In genomic region chr18:59233017-59233410, GRCh38 we compare ENCODE assay signal across 28 cellular contexts. TPM values are rescaled to one million over a fixed set of nuclear protein-coding genes. Genes with fewer than 3 reads are reported as not detected.
A peak's percentile ranks its signal among the peaks of the same experiment; 100 is the strongest.
DNase-seq lines count a peak whose midpoint lies in the region; ATAC-seq and TF ChIP-seq lines count a peak whose summit lies in the region.
"Had no signal": no experiment of that assay in that cellular context is flagged by ENCODE, and none has a peak within 500 bp of the region (broad histone marks: within the 10 kb centered on the region; RNA-seq: fewer than 3 reads in every experiment).

No MANE protein-coding gene starts in this region.

- 15 to 24% methylated on average over 6 of the region's 6 CpGs for WGBS in GM23248 (ENCODE audit: low coverage in 1 of 2, low lambda C conversion rate in 2 of 2, missing lambda C conversion rate in 2 of 2), 2 experiments
- WGBS in adrenal gland, 4 donors, result 78 to 88% (median 81%) methylated on average over 6 of the region's 6 CpGs

- H3K36me3 ChIP-seq in GM23248 (ENCODE audit: low read depth) (no peaks in the 10 kb centered on the region), adrenal gland (replicated peaks in 1 of 2) (no peaks in the 10 kb centered on the region)
- H3K36me3 ChIP-seq: brain microvascular endothelial cell, ovary had no signal

- peak overlapping the region; percentile 20 for H3K4me2 ChIP-seq in GM23248 (ENCODE audit: unreplicated experiment)

- H3K9me2 ChIP-seq in GM23248 (ENCODE audit: insufficient read depth), result no peaks in the 10 kb centered on the region

- H3K4me1 ChIP-seq in GM23248 (ENCODE audit: insufficient read depth) (peaks cover 24% of the 10 kb centered on the region), adrenal gland (replicated peaks in 1 of 2) (no peaks in the 10 kb centered on the region)

- in situ Hi-C loops in GM23248 (cut with MboI) (loop anchor here (25.0 kb wide), 1 partner anchor 579 kb away; no protein-coding TSS in a partner anchor), G401 (cut with HindIII; ENCODE audit: low sequenced_read_pairs) (no loop called here)

- H3K4me3 ChIP-seq in GM23248 (no peak overlapping the region), foreskin fibroblast (ENCODE audit: low read depth in 1 of 2, low read length in 2 of 2) (no peak overlapping the region), adrenal gland (no peak overlapping the region)
- H3K4me3 ChIP-seq: ovary had no signal

- H3K9ac ChIP-seq in GM23248, result no peak overlapping the region

- no peak for TF ChIP-seq POLR2A in adrenal gland (IDR thresholded peaks at IDR 0.05)

- H3K27me3 ChIP-seq in GM23248 (replicated peaks; ENCODE audit: insufficient read depth) (no peaks in the 10 kb centered on the region; the same call in 1 of the 2 replicates), adrenal gland (no peaks in the 10 kb centered on the region)
- H3K27me3 ChIP-seq: ovary had no signal

- H3K9me3 ChIP-seq in GM23248 (ENCODE audit: low read depth) (no peaks in the 10 kb centered on the region), adrenal gland (replicated peaks in 1 of 3) (no peaks in the 10 kb centered on the region)
- H3K9me3 ChIP-seq: ovary had no signal

- ATAC-seq in SK-N-SH treated with all-trans-retinoic acid at 6 μM for 48 hours (peak; percentile 45; the same call in 2 of the 3 replicates), sciatic nerve (no peak)
- ATAC-seq: activated CD4-positive, alpha-beta T cell treated with anti-CD3 and anti-CD28 coated beads for 36 hours; stimulated activated naive B cell treated with anti-CD40 and anti-IgM and Interleukin-4, amounts not matched to agents 10 μg/mL and 1 μg/mL and 100 μg/mL, for 72 hours had no signal

- H3F3A ChIP-seq in GM23248 (ENCODE audit: insufficient read depth), result peaks cover 14% of the 10 kb centered on the region

- TF ChIP-seq CTCF in foreskin fibroblast (IDR thresholded peaks at IDR 0.05; ENCODE audit: low read depth, low read length) (no peak), adrenal gland (IDR thresholded peaks at IDR 0.05) (no peak)

- intact Hi-C loops in sciatic nerve (cut with DNase I), result no loop called here
- intact Hi-C loops in adrenal gland (cut with DNase I), result no loop called here

- H3K79me2 ChIP-seq in GM23248 (ENCODE audit: insufficient read depth), result no peaks in the 10 kb centered on the region

- no peaks in the 10 kb centered on the region for H4K20me1 ChIP-seq in GM23248 (ENCODE audit: insufficient read depth)

- H2AFZ ChIP-seq in GM23248, result no peak overlapping the region

- H3K27ac ChIP-seq in GM23248 (no peak overlapping the region; the same call in 1 of the 2 replicates), adrenal gland (no peak overlapping the region)
- H3K27ac ChIP-seq: brain microvascular endothelial cell, HL-60, ovary had no signal

- DNase-seq in AG20443 (ENCODE audit: low spot score) (peak; percentile 41), GM23248 (peak; percentile 81), foreskin fibroblast (peak; percentile 11 to 13), G401 (ENCODE audit: low spot score) (no peak), sciatic nerve (ENCODE audit: low spot score) (no peak), adrenal gland (no peak), NCI-H128 (lab: John Stamatoyannopoulos, UW; ENCODE audit: unreplicated experiment) (no peak)
- DNase-seq: activated CD4-positive, alpha-beta T cell treated with anti-CD3 and anti-CD28 coated beads for 36 hours; activated gamma-delta T cell; brain microvascular endothelial cell; CD8-positive, alpha-beta memory T cell; effector CD4-positive, alpha-beta T cell; erythroblast; HCEC 1CT; islet precursor cell; NCI-H1092 treated with DMSO at 0.1 percent for 48 hours; NCI-H2081 treated with DMSO at 0.1 percent for 48 hours; NCI-H446; OCI-M1; ovary; stimulated activated CD4-positive, alpha-beta T cell treated with anti-CD3 and anti-CD28 coated beads, Interleukin-4, amount 100 ng/mL, for 24 hours; stimulated activated naive B cell treated with anti-CD40 and anti-IgM and Interleukin-4, amounts not matched to agents 10 μg/mL and 1 μg/mL and 100 μg/mL, for 72 hours; T-helper 1 cell had no signal

TF ChIP-seq in SK-N-SH treated with all-trans-retinoic acid at 6 μM for 48 hours, 23 proteins besides CTCF, POLR2A, EP300 and RAD21 (continues in another document):
- TF ChIP-seq, protein P1, sequence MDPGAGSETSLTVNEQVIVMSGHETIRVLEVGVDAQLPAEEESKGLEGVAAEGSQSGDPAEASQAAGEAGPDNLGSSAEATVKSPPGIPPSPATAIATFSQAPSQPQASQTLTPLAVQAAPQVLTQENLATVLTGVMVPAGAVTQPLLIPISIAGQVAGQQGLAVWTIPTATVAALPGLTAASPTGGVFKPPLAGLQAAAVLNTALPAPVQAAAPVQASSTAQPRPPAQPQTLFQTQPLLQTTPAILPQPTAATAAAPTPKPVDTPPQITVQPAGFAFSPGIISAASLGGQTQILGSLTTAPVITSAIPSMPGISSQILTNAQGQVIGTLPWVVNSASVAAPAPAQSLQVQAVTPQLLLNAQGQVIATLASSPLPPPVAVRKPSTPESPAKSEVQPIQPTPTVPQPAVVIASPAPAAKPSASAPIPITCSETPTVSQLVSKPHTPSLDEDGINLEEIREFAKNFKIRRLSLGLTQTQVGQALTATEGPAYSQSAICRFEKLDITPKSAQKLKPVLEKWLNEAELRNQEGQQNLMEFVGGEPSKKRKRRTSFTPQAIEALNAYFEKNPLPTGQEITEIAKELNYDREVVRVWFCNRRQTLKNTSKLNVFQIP (CRISPR knock-in tag; IDR thresholded peaks at IDR 0.05; ENCODE audit: borderline replicate concordance, low read depth), result no peak
- TF ChIP-seq OSR1 (CRISPR knock-in tag; IDR thresholded peaks at IDR 0.05) (no peak), ZNF8 (CRISPR knock-in tag; IDR thresholded peaks at IDR 0.05) (no peak), CSDC2 (CRISPR knock-in tag; IDR thresholded peaks at IDR 0.05) (no peak), ZNF565 (CRISPR knock-in tag; conservative IDR thresholded peaks at IDR 0.05; ENCODE audit: low read depth) (no peak), RARB (CRISPR knock-in tag; IDR thresholded peaks at IDR 0.05) (no peak), PPARA (CRISPR knock-in tag; IDR thresholded peaks at IDR 0.05; ENCODE audit: borderline replicate concordance) (no peak)
- TF ChIP-seq, protein P2, sequence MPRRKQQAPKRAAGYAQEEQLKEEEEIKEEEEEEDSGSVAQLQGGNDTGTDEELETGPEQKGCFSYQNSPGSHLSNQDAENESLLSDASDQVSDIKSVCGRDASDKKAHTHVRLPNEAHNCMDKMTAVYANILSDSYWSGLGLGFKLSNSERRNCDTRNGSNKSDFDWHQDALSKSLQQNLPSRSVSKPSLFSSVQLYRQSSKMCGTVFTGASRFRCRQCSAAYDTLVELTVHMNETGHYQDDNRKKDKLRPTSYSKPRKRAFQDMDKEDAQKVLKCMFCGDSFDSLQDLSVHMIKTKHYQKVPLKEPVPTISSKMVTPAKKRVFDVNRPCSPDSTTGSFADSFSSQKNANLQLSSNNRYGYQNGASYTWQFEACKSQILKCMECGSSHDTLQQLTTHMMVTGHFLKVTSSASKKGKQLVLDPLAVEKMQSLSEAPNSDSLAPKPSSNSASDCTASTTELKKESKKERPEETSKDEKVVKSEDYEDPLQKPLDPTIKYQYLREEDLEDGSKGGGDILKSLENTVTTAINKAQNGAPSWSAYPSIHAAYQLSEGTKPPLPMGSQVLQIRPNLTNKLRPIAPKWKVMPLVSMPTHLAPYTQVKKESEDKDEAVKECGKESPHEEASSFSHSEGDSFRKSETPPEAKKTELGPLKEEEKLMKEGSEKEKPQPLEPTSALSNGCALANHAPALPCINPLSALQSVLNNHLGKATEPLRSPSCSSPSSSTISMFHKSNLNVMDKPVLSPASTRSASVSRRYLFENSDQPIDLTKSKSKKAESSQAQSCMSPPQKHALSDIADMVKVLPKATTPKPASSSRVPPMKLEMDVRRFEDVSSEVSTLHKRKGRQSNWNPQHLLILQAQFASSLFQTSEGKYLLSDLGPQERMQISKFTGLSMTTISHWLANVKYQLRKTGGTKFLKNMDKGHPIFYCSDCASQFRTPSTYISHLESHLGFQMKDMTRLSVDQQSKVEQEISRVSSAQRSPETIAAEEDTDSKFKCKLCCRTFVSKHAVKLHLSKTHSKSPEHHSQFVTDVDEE (CRISPR knock-in tag; IDR thresholded peaks at IDR 0.05), result no peak
- TF ChIP-seq, protein P3, sequence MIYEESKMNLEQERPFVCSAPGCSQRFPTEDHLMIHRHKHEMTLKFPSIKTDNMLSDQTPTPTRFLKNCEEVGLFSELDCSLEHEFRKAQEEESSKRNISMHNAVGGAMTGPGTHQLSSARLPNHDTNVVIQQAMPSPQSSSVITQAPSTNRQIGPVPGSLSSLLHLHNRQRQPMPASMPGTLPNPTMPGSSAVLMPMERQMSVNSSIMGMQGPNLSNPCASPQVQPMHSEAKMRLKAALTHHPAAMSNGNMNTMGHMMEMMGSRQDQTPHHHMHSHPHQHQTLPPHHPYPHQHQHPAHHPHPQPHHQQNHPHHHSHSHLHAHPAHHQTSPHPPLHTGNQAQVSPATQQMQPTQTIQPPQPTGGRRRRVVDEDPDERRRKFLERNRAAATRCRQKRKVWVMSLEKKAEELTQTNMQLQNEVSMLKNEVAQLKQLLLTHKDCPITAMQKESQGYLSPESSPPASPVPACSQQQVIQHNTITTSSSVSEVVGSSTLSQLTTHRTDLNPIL (CRISPR knock-in tag; IDR thresholded peaks at IDR 0.05; ENCODE audit: low read depth), result no peak

RNA-seq across cellular contexts. Expression of gene GRP, which starts 13.1 kb away (rescaled TPM):
- not detected in 2 replicates for total RNA-seq in GM23248 (2014; rRNA removed; shearing (Covaris generic))
- polyA plus RNA-seq in GM23248 (2016; fragmentation: Nextera tagmentation; extraction: Ambion mirVana) (not detected in 2 replicates), adrenal gland (1 to 10 TPM in 1 of 3 donors, under 1 TPM in 1, not detected in 1; 0.20 to 1.2 TPM)
- total RNA-seq in G401 (2014; rRNA removed; shearing (Covaris generic)), result not detected in 2 replicates
- total RNA-seq in sciatic nerve (not detected), adrenal gland (under 1 TPM in 1 of 8 donors, not detected in 7; 0.74 TPM)
- total RNA-seq: activated CD4-positive, alpha-beta T cell treated with anti-CD3 and anti-CD28 coated beads for 36 hours; CD8-positive, alpha-beta memory T cell; glomerular endothelial cell; liver had no signal
- polyA plus RNA-seq: CD8-positive, alpha-beta memory T cell; liver; ovary had no signal

RNA-seq across cellular contexts. Expression of gene RAX, which starts 40.2 kb away (rescaled TPM):
- total RNA-seq in GM23248 (2014; rRNA removed; shearing (Covaris generic)), result not detected in 2 replicates
- polyA plus RNA-seq in GM23248 (2016; fragmentation: Nextera tagmentation; extraction: Ambion mirVana), result not detected in 2 replicates
- not detected in 2 replicates for total RNA-seq in G401 (2014; rRNA removed; shearing (Covaris generic))
- not detected for total RNA-seq in sciatic nerve
- not detected for total RNA-seq in adrenal gland
- not detected for polyA plus RNA-seq in adrenal gland
- total RNA-seq: activated CD4-positive, alpha-beta T cell treated with anti-CD3 and anti-CD28 coated beads for 36 hours; CD8-positive, alpha-beta memory T cell; glomerular endothelial cell; liver; mononuclear cell; ovary had no signal
- polyA plus RNA-seq: CD8-positive, alpha-beta memory T cell; liver; ovary had no signal

Comparison
In these comparisons a context has a peak if more than half of its experiments do, and no peak if none do; other contexts are left out.
1. DNase-seq: peak in AG20443 (single experiment), GM23248 (single experiment) and foreskin fibroblast (2 of 2); none in G401 (single experiment), sciatic nerve (single experiment), adrenal gland (0 of 7) and NCI-H128 (single experiment).